1 cellular context compared by ENCODE assay signal in the genomic region with DNA sequence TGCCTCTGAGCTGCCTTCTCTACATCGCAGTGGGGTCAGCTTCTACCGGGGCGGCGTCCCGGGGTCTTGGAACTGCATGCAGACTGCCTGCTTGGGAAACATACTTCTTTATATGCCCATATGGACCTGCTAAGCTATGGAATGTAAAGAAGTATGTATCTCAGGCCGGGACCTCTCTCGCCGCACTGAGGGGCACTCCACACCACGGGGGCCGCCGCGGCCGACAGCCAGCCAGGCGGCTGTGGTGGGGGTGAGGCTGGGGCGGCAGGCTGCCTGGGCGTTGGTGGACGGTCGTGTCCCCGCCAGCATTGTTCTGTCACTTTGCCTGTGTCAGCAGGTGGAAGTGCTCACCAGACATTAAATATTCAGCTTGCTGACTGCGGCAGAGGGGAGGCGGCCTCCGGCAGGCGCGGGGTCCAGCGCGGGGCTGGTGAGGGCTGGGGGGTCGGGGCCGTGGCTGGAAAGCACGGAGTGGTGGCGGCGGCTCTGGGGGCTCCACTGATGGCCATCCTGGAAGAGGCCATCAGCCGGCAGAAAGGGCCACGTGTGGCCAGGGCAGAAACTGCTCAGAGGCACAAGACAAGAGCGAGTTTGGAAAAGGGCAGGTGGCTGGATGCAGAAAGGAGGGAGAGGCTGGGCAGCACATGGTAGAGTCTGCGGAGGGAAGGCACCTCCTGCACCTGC.
TF ChIP-seq lines count a peak whose summit lies in the region.

No MANE protein-coding gene starts in this region.

TF ChIP-seq in HepG2, 621 proteins besides CTCF, POLR2A, EP300 and RAD21 (continued from another document):
- TF ChIP-seq, protein P1, sequence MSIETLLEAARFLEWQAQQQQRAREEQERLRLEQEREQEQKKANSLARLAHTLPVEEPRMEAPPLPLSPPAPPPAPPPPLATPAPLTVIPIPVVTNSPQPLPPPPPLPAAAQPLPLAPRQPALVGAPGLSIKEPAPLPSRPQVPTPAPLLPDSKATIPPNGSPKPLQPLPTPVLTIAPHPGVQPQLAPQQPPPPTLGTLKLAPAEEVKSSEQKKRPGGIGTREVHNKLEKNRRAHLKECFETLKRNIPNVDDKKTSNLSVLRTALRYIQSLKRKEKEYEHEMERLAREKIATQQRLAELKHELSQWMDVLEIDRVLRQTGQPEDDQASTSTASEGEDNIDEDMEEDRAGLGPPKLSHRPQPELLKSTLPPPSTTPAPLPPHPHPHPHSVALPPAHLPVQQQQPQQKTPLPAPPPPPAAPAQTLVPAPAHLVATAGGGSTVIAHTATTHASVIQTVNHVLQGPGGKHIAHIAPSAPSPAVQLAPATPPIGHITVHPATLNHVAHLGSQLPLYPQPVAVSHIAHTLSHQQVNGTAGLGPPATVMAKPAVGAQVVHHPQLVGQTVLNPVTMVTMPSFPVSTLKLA (IDR thresholded peaks at IDR 0.05) = peak; percentile 31; the same call in 1 of the 2 replicates
- no peak for TF ChIP-seq RBAK (CRISPR knock-in tag; IDR thresholded peaks at IDR 0.05)
- TF ChIP-seq, protein P2, sequence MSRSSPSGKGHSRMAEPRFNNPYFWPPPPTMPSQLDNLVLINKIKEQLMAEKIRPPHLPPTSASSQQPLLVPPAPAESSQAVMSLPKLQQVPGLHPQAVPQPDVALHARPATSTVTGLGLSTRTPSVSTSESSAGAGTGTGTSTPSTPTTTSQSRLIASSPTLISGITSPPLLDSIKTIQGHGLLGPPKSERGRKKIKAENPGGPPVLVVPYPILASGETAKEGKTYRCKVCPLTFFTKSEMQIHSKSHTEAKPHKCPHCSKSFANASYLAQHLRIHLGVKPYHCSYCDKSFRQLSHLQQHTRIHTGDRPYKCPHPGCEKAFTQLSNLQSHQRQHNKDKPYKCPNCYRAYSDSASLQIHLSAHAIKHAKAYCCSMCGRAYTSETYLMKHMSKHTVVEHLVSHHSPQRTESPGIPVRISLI (CRISPR knock-in tag; IDR thresholded peaks at IDR 0.05; ENCODE audit: borderline replicate concordance) = no peak
- no peak for TF ChIP-seq RARA (CRISPR knock-in tag; IDR thresholded peaks at IDR 0.05)
- no peak for TF ChIP-seq RAD51 (IDR thresholded peaks at IDR 0.05; ENCODE audit: borderline replicate concordance)
- no peak for TF ChIP-seq GPN1 (CRISPR knock-in tag; IDR thresholded peaks at IDR 0.05; ENCODE audit: borderline replicate concordance)
- no peak for TF ChIP-seq ZNF614 (CRISPR knock-in tag; IDR thresholded peaks at IDR 0.05; ENCODE audit: borderline replicate concordance)
